In the genomic region with DNA sequence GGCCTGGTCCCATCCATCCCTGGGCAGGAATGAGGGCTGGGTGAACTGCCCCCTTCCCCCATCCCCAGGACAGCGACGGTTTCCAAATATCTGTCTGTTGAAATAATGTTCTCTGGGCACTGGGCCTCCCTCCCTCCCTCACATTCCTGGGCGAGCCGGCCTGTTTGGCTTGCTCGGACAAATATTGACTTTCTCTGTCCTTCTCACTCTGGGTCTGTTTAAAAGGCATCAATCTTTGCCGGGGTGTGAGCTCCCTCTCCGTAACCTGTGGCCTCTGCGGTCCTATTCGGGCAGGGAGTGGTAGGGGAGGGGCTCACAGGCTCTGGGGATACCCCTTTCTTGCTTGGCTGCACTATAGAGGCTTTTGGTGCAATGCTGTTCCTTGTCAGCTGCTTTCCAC, we compare ENCODE assay signal across 13 cellular contexts. TPM values are rescaled to one million over a fixed set of nuclear protein-coding genes. Genes with fewer than 3 reads are reported as not detected.
DNase-seq lines count a peak whose midpoint lies in the region; ATAC-seq and TF ChIP-seq lines count a peak whose summit lies in the region.
"Had no signal": no experiment of that assay in that cellular context is flagged by ENCODE, and none has a peak within 500 bp of the region (broad histone marks: within the 10 kb centered on the region; RNA-seq: fewer than 3 reads in every experiment).

No MANE protein-coding gene starts in this region.

- H3F3A ChIP-seq in MM.1S (ENCODE audit: insufficient read depth, low read length), result no peaks in the 10 kb centered on the region

- no peaks in the 10 kb centered on the region for H3K79me2 ChIP-seq in MM.1S (ENCODE audit: low read length)

- no peak for TF ChIP-seq CTCF in MM.1S (IDR thresholded peaks at IDR 0.05; ENCODE audit: low read length)

- ATAC-seq in HG02759 (IDR thresholded peaks at IDR 0.05; ENCODE audit: unreplicated experiment) (no peak), GM18520 (IDR thresholded peaks at IDR 0.05; ENCODE audit: unreplicated experiment) (no peak)

- H2AFZ ChIP-seq in MM.1S (ENCODE audit: low read length), result no peak overlapping the region

- no peaks in the 10 kb centered on the region for H3K9me2 ChIP-seq in MM.1S (replicated peaks; ENCODE audit: insufficient read depth, low read length)

- H3K9me3 ChIP-seq in MM.1S (replicated peaks; ENCODE audit: insufficient read depth, low read length), result no peaks in the 10 kb centered on the region

- H3K9ac ChIP-seq in MM.1S (ENCODE audit: low read length), result no peak overlapping the region

- H3K36me3 ChIP-seq in MM.1S (replicated peaks; ENCODE audit: insufficient read depth, low read length), result no peaks in the 10 kb centered on the region

- DNase-seq in Caki2 (ENCODE audit: low read depth), result peak; percentile 86
- peak; percentile 43 for DNase-seq in NCI-H774 (lab: John Stamatoyannopoulos, UW)
- DNase-seq in iris pigment epithelial cell (ENCODE audit: low read depth), result peak; percentile 10
- peak; percentile 9 for DNase-seq in renal cortical epithelial cell (ENCODE audit: low read depth)
- DNase-seq in MM.1S, result no peak
- DNase-seq in NCI-H1105 (lab: John Stamatoyannopoulos, UW), result no peak
- DNase-seq: activated T-cell treated with anti-CD3 and anti-CD28 coated beads, Interleukin-2, amount 50 U/mL, for 1 hour; head of caudate nucleus; mesenchymal stem cell; stimulated activated naive CD8-positive, alpha-beta T cell treated with anti-CD3 and anti-CD28 coated beads, Interleukin-15, Interleukin-2, amounts not matched to agents 100 U/mL and 50 U/mL, for 24 hours had no signal

- no peak overlapping the region for H3K27ac ChIP-seq in MM.1S (ENCODE audit: low read length)
- H3K27ac ChIP-seq: SK-N-MC had no signal

- H3K27me3 ChIP-seq in MM.1S (replicated peaks; ENCODE audit: insufficient read depth, low read length), result no peaks in the 10 kb centered on the region

- H3K4me2 ChIP-seq in MM.1S (ENCODE audit: low read depth, low read length), result no peak overlapping the region

- H4K20me1 ChIP-seq in MM.1S (ENCODE audit: insufficient read depth, low read length), result no peaks in the 10 kb centered on the region

- no peak overlapping the region for H3K4me3 ChIP-seq in MM.1S (ENCODE audit: low read length)
- H3K4me3 ChIP-seq: SK-N-MC had no signal

- H3K4me1 ChIP-seq in MM.1S (ENCODE audit: low read length), result no peaks in the 10 kb centered on the region

- in situ Hi-C loops in Caki2 (cut with HindIII; ENCODE audit: low pct_unique_long_range_greater_than_20kb, low sequenced_read_pairs), result no loop called here

RNA-seq across cellular contexts. Expression of gene FOXD2, which starts 40.2 kb away (rescaled TPM):
- total RNA-seq in Caki2 (2014; rRNA removed; shearing (Covaris generic); ENCODE audit: low replicate concordance), result 1.6 TPM in 2 replicates
- total RNA-seq in renal cortical epithelial cell, result 0.15 TPM in 1 of 2 replicates, not detected in the other

Comparison
In these comparisons a context has a peak if more than half of its experiments do, and no peak if none do; other contexts are left out.
1. DNase-seq: peak in Caki2 (single experiment), NCI-H774 (single experiment), iris pigment epithelial cell (single experiment) and renal cortical epithelial cell (single experiment); none in MM.1S (single experiment) and NCI-H1105 (single experiment).